Comparison of ENCODE assay signal across 18 cellular contexts in genomic region chr10:12801214-12802087, GRCh38.
A peak's percentile ranks its signal among the peaks of the same experiment; 100 is the strongest.
DNase-seq lines count a peak whose midpoint lies in the region; ATAC-seq and TF ChIP-seq lines count a peak whose summit lies in the region.
"Had no signal": no experiment of that assay in that cellular context is flagged by ENCODE, and none has a peak within 500 bp of the region (broad histone marks: within the 10 kb centered on the region; RNA-seq: fewer than 3 reads in every experiment).

No MANE protein-coding gene starts in this region.

- POLR2A ChIA-PET in HEK293 (lab: Yijun Ruan, JAX): no interaction called here

- no peak overlapping the region for H3K27ac Mint-ChIP-seq in immature natural killer cell

- no peak overlapping the region for H3K4me3 ChIP-seq in HEK293 (ENCODE audit: low read depth, low read length)

- DNase-seq in dermis blood vessel endothelial cell: peak; percentile 58
- DNase-seq in glomerular endothelial cell (ENCODE audit: extremely low read depth, low read depth, low spot score): peak; percentile 3
- peak; percentile 22 for DNase-seq in pulmonary artery endothelial cell (ENCODE audit: low read depth, low spot score)
- no peak for DNase-seq in immature natural killer cell
- no peak for DNase-seq in NCI-H1694 (lab: John Stamatoyannopoulos, UW)
- no peak for DNase-seq in NCI-H2227 (lab: John Stamatoyannopoulos, UW; ENCODE audit: unreplicated experiment)
- DNase-seq: BE2C, DND-41, GOT3, IMR-90, Karpas-422, NCI-H1694 treated with DMSO at 0.1 percent for 48 hours, NCI-H2081 treated with DMSO at 0.1 percent for 48 hours had no signal

- CTCF ChIA-PET in HEK293 (lab: Yijun Ruan, JAX): no interaction called here

- no peaks in the 10 kb centered on the region for H3K9me3 Mint-ChIP-seq in immature natural killer cell

- no peak for TF ChIP-seq CTCF in HEK293 (tag by site-specific recombination; IDR thresholded peaks at IDR 0.05)

- H3K27ac ChIP-seq in HEK293 (ENCODE audit: extremely low read depth, low read depth, low read length): no peak overlapping the region

- H3K36me3 ChIP-seq in HEK293 (ENCODE audit: control insufficient read depth in 2 of 2, insufficient read depth in 1 of 2, low read length in 2 of 2): no peaks in the 10 kb centered on the region
- H3K36me3 ChIP-seq: BE2C had no signal

- no peak for ATAC-seq in GM21529 (IDR thresholded peaks at IDR 0.05; ENCODE audit: unreplicated experiment)
- ATAC-seq: HCT116, Panc1, SK-N-SH treated with all-trans-retinoic acid at 6 μM for 48 hours had no signal

- H3K9me3 ChIP-seq in HEK293 (ENCODE audit: control insufficient read depth, insufficient read depth, low read depth, low read length): no peaks in the 10 kb centered on the region
- H3K9me3 ChIP-seq: BE2C had no signal

- H3K27me3 Mint-ChIP-seq in immature natural killer cell (ENCODE audit: low read depth in 3 of 3): peaks cover 0 to 2% (median 0%) of the 10 kb centered on the region in 3 donors

- H3K4me3 Mint-ChIP-seq in immature natural killer cell: no peak overlapping the region

- 0 out of 2 replicates have a peak, but pooled peaks cover 3% of the 10 kb centered on the region for H3K4me1 ChIP-seq in HEK293 (ENCODE audit: control insufficient read depth, insufficient read depth, low read length)
- H3K4me1 ChIP-seq: BE2C had no signal

- H3K36me3 Mint-ChIP-seq in immature natural killer cell: peaks cover 5 to 9% (median 8%) of the 10 kb centered on the region in 3 donors

- H3K4me1 Mint-ChIP-seq in immature natural killer cell: no peaks in the 10 kb centered on the region

TF ChIP-seq in HEK293, 187 proteins besides CTCF, POLR2A, EP300 and RAD21:
- TF ChIP-seq ZNF366 (tag by site-specific recombination; conservative IDR thresholded peaks at IDR 0.05) (peak; percentile 99), ZBTB17 (tag by site-specific recombination; IDR thresholded peaks at IDR 0.05) (peak; percentile 93), TSHZ1 (tag by site-specific recombination; IDR thresholded peaks at IDR 0.05; ENCODE audit: borderline replicate concordance) (no peak), ZNF555 (tag by site-specific recombination; conservative IDR thresholded peaks at IDR 0.05) (no peak), ZNF157 (tag by site-specific recombination; IDR thresholded peaks at IDR 0.05) (no peak), ZFP69B (tag by site-specific recombination; IDR thresholded peaks at IDR 0.05) (no peak)

Comparison
In these comparisons a context has a peak if more than half of its experiments do, and no peak if none do; other contexts are left out.
1. DNase-seq: peak in dermis blood vessel endothelial cell (single experiment), glomerular endothelial cell (single experiment) and pulmonary artery endothelial cell (single experiment); none in immature natural killer cell (0 of 3), NCI-H1694 (single experiment) and NCI-H2227 (single experiment).